ENCODE assay signal across 16 cellular contexts in the genomic region with DNA sequence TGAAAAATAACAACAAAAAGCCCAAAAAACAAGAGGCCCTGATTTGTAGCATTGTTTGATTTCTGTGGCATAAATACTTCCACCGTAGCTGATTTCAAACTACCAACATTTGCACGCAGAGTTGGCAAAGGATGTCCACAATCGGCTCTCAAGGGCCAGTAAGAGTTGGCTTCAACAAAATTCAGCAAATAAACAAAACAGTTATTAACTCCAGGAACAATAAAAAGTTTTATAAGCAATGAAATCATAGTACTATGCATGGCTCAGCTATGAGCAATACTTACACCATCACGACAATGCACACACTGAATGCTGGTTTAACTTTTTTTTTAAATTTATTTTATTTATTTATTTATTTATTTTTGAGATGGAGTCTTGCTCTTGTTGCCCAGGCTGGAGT.
"Had no signal": no experiment of that assay in that cellular context is flagged by ENCODE, and none has a peak within 500 bp of the region (broad histone marks: within the 10 kb centered on the region; RNA-seq: fewer than 3 reads in every experiment).

No MANE protein-coding gene starts in this region.

- H3K36me3 Mint-ChIP-seq: naive thymus-derived CD8-positive, alpha-beta T cell had no signal

- H3K4me3 Mint-ChIP-seq: naive thymus-derived CD8-positive, alpha-beta T cell had no signal

- DNase-seq: colonic mucosa; dermis blood vessel endothelial cell; erythroblast; gastrocnemius medialis; heart right ventricle; hypothalamus; kidney glomerular epithelial cell; mucosa of descending colon; naive thymus-derived CD8-positive, alpha-beta T cell; posterior cingulate gyrus; sigmoid colon; stimulated activated CD4-positive, alpha-beta T cell treated with anti-CD3 and anti-CD28 coated beads, Interleukin-2, amount 100 ng/mL, for 48 hours; stimulated activated naive CD4-positive, alpha-beta T cell treated with Interleukin-2 at 50 U/mL for 16 hours; trophoblast cell had no signal

- H3K27ac Mint-ChIP-seq: naive thymus-derived CD8-positive, alpha-beta T cell had no signal

- H3K4me1 Mint-ChIP-seq: naive thymus-derived CD8-positive, alpha-beta T cell had no signal

- ATAC-seq: gastrocnemius medialis; heart right ventricle; mucosa of descending colon; naive thymus-derived CD8-positive, alpha-beta T cell had no signal

- H3K27me3 Mint-ChIP-seq: naive thymus-derived CD8-positive, alpha-beta T cell had no signal

- H3K4me3 ChIP-seq: colonic mucosa, gastrocnemius medialis, heart right ventricle, mucosa of descending colon, right atrium auricular region, sigmoid colon, smooth muscle cell had no signal
